In genomic region chr11:65574963-65575567, GRCh38 we compare ENCODE assay signal across 1 cellular context.
TF ChIP-seq lines count a peak whose summit lies in the region.

No MANE protein-coding gene starts in this region.

TF ChIP-seq in HepG2, 621 proteins besides CTCF, POLR2A, EP300 and RAD21 (continued from another document):
- TF ChIP-seq ZNF280D (CRISPR knock-in tag; IDR thresholded peaks at IDR 0.05) (no peak), ASH2L (IDR thresholded peaks at IDR 0.05; ENCODE audit: insufficient read length, low read depth, low read length) (no peak), PRDM10 (CRISPR knock-in tag; IDR thresholded peaks at IDR 0.05; ENCODE audit: low read depth) (no peak), MLX (CRISPR knock-in tag; IDR thresholded peaks at IDR 0.05) (no peak), HOXA5 (CRISPR knock-in tag; IDR thresholded peaks at IDR 0.05) (no peak), IRF1 (CRISPR knock-in tag; IDR thresholded peaks at IDR 0.05; ENCODE audit: low read depth) (no peak), ZNF674 (CRISPR knock-in tag; IDR thresholded peaks at IDR 0.05; ENCODE audit: low read depth) (no peak), JUNB (CRISPR knock-in tag; IDR thresholded peaks at IDR 0.05; ENCODE audit: borderline replicate concordance) (no peak), NFIC (IDR thresholded peaks at IDR 0.05; ENCODE audit: low read length) (no peak), ZMYM4 (CRISPR knock-in tag; IDR thresholded peaks at IDR 0.05) (no peak), ZNF3 (CRISPR knock-in tag; IDR thresholded peaks at IDR 0.05) (no peak), ZC3H13 (CRISPR knock-in tag; IDR thresholded peaks at IDR 0.05) (no peak), NR2C2 (CRISPR knock-in tag; IDR thresholded peaks at IDR 0.05; ENCODE audit: borderline replicate concordance) (no peak), ZSCAN25 (CRISPR knock-in tag; IDR thresholded peaks at IDR 0.05) (peak; percentile 6; the same call in 1 of the 2 replicates), ZNF337 (CRISPR knock-in tag; IDR thresholded peaks at IDR 0.05; ENCODE audit: borderline replicate concordance, low read depth) (no peak), POLR2G (IDR thresholded peaks at IDR 0.05; ENCODE audit: low read depth, low read length) (peak; percentile 29), TRIM24 (CRISPR knock-in tag; IDR thresholded peaks at IDR 0.05) (no peak), NCOR1 (IDR thresholded peaks at IDR 0.05; ENCODE audit: borderline replicate concordance, low read length) (no peak), GABPB1 (CRISPR knock-in tag; IDR thresholded peaks at IDR 0.05) (no peak), NKX3-1 (CRISPR knock-in tag; IDR thresholded peaks at IDR 0.05) (no peak), RFXANK (CRISPR knock-in tag; IDR thresholded peaks at IDR 0.05) (no peak), PRDM15 (CRISPR knock-in tag; IDR thresholded peaks at IDR 0.05) (no peak), ZNF224 (CRISPR knock-in tag; IDR thresholded peaks at IDR 0.05) (no peak), ARNTL (CRISPR knock-in tag; IDR thresholded peaks at IDR 0.05) (no peak), MXI1 (IDR thresholded peaks at IDR 0.05; ENCODE audit: borderline replicate concordance, low read depth, low read length) (no peak), ZNF382 (CRISPR knock-in tag; IDR thresholded peaks at IDR 0.05; ENCODE audit: borderline replicate concordance) (no peak), HNRNPK (IDR thresholded peaks at IDR 0.05; ENCODE audit: low read depth, low read length, poor library complexity, severe bottlenecking) (no peak)
- TF ChIP-seq, protein P1, sequence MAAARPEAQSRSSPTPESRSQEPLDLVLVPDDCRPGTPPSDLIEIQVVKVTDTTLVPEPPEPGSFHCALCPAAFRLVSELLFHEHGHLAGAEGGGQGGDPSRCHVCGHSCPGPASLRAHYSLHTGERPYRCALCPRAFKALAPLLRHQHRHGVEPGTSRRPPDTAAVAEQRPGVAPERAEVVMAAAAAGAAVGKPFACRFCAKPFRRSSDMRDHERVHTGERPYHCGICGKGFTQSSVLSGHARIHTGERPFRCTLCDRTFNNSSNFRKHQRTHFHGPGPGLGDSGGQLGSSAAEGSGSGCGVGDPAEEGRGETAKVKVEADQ (CRISPR knock-in tag; IDR thresholded peaks at IDR 0.05; ENCODE audit: borderline replicate concordance) = no peak
- TF ChIP-seq, protein P2, sequence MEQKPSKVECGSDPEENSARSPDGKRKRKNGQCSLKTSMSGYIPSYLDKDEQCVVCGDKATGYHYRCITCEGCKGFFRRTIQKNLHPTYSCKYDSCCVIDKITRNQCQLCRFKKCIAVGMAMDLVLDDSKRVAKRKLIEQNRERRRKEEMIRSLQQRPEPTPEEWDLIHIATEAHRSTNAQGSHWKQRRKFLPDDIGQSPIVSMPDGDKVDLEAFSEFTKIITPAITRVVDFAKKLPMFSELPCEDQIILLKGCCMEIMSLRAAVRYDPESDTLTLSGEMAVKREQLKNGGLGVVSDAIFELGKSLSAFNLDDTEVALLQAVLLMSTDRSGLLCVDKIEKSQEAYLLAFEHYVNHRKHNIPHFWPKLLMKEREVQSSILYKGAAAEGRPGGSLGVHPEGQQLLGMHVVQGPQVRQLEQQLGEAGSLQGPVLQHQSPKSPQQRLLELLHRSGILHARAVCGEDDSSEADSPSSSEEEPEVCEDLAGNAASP (CRISPR knock-in tag; IDR thresholded peaks at IDR 0.05; ENCODE audit: borderline replicate concordance) = no peak
- TF ChIP-seq, protein P3, sequence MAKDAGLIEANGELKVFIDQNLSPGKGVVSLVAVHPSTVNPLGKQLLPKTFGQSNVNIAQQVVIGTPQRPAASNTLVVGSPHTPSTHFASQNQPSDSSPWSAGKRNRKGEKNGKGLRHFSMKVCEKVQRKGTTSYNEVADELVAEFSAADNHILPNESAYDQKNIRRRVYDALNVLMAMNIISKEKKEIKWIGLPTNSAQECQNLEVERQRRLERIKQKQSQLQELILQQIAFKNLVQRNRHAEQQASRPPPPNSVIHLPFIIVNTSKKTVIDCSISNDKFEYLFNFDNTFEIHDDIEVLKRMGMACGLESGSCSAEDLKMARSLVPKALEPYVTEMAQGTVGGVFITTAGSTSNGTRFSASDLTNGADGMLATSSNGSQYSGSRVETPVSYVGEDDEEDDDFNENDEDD (CRISPR knock-in tag; IDR thresholded peaks at IDR 0.05; ENCODE audit: borderline replicate concordance) = no peak
- TF ChIP-seq, protein P4, sequence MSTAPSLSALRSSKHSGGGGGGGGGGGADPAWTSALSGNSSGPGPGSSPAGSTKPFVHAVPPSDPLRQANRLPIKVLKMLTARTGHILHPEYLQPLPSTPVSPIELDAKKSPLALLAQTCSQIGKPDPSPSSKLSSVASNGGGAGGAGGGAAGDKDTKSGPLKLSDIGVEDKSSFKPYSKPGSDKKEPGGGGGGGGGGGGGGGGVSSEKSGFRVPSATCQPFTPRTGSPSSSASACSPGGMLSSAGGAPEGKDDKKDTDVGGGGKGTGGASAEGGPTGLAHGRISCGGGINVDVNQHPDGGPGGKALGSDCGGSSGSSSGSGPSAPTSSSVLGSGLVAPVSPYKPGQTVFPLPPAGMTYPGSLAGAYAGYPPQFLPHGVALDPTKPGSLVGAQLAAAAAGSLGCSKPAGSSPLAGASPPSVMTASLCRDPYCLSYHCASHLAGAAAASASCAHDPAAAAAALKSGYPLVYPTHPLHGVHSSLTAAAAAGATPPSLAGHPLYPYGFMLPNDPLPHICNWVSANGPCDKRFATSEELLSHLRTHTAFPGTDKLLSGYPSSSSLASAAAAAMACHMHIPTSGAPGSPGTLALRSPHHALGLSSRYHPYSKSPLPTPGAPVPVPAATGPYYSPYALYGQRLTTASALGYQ (CRISPR knock-in tag; IDR thresholded peaks at IDR 0.05) = no peak
- TF ChIP-seq, protein P5, sequence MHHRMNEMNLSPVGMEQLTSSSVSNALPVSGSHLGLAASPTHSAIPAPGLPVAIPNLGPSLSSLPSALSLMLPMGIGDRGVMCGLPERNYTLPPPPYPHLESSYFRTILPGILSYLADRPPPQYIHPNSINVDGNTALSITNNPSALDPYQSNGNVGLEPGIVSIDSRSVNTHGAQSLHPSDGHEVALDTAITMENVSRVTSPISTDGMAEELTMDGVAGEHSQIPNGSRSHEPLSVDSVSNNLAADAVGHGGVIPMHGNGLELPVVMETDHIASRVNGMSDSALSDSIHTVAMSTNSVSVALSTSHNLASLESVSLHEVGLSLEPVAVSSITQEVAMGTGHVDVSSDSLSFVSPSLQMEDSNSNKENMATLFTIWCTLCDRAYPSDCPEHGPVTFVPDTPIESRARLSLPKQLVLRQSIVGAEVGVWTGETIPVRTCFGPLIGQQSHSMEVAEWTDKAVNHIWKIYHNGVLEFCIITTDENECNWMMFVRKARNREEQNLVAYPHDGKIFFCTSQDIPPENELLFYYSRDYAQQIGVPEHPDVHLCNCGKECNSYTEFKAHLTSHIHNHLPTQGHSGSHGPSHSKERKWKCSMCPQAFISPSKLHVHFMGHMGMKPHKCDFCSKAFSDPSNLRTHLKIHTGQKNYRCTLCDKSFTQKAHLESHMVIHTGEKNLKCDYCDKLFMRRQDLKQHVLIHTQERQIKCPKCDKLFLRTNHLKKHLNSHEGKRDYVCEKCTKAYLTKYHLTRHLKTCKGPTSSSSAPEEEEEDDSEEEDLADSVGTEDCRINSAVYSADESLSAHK (CRISPR knock-in tag; IDR thresholded peaks at IDR 0.05; ENCODE audit: borderline replicate concordance) = no peak
